In the genomic region with DNA sequence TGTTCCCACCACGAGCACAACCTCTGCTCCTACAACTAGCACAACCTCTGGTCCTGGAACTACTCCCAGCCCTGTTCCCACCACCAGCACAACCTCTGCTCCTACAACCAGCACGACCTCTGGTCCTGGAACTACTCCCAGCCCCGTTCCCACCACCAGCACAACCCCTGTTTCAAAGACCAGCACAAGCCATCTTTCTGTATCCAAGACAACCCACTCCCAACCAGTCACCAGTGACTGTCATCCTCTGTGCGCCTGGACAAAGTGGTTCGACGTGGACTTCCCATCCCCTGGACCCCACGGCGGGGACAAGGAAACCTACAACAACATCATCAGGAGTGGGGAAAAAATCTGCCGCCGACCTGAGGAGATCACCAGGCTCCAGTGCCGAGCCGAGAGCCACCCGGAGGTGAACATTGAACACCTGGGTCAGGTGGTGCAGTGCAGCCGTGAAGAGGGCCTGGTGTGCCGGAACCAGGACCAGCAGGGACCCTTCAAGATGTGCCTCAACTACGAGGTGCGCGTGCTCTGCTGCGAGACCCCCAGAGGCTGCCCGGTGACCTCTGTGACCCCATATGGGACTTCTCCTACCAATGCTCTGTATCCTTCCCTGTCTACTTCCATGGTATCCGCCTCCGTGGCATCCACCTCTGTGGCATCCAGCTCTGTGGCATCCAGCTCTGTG, we compare ENCODE assay signal across 10 cellular contexts. TPM values are rescaled to one million over a fixed set of nuclear protein-coding genes. Genes with fewer than 3 reads are reported as not detected.
"Had no signal": no experiment of that assay in that cellular context is flagged by ENCODE, and none has a peak within 500 bp of the region (broad histone marks: within the 10 kb centered on the region; RNA-seq: fewer than 3 reads in every experiment).

No MANE protein-coding gene starts in this region.

RNA-seq across cellular contexts. Expression of a gene that starts 30.9 kb away (rescaled TPM):
- total RNA-seq: activated T-helper 1 cell treated with anti-CD3 and anti-CD28 coated beads, Interleukin-12 subunit alpha, Interleukin-12 subunit beta, Interleukin-2, Interleukin-4 antibody, amounts not matched to agents 30 ng/mL and 10 ng/mL and 1 ng/mL, durations not matched to agents 14 hours and 24 hours and 36 hours; bronchial epithelial cell; foreskin keratinocyte; heart left ventricle; kidney epithelial cell; lung microvascular endothelial cell had no signal
- polyA plus RNA-seq: foreskin keratinocyte, immature natural killer cell, neural cell, SK-N-SH had no signal

RNA-seq across cellular contexts. Expression of a gene that starts 34.2 kb away (rescaled TPM):
- total RNA-seq: activated T-helper 1 cell treated with anti-CD3 and anti-CD28 coated beads, Interleukin-12 subunit alpha, Interleukin-12 subunit beta, Interleukin-2, Interleukin-4 antibody, amounts not matched to agents 30 ng/mL and 10 ng/mL and 1 ng/mL, durations not matched to agents 14 hours and 24 hours and 36 hours; foreskin keratinocyte; heart left ventricle; kidney epithelial cell; lung microvascular endothelial cell had no signal
- polyA plus RNA-seq: foreskin keratinocyte, heart left ventricle, immature natural killer cell, neural cell, psoas muscle, SK-N-SH had no signal
